8 cellular contexts compared by ENCODE assay signal in the genomic region with DNA sequence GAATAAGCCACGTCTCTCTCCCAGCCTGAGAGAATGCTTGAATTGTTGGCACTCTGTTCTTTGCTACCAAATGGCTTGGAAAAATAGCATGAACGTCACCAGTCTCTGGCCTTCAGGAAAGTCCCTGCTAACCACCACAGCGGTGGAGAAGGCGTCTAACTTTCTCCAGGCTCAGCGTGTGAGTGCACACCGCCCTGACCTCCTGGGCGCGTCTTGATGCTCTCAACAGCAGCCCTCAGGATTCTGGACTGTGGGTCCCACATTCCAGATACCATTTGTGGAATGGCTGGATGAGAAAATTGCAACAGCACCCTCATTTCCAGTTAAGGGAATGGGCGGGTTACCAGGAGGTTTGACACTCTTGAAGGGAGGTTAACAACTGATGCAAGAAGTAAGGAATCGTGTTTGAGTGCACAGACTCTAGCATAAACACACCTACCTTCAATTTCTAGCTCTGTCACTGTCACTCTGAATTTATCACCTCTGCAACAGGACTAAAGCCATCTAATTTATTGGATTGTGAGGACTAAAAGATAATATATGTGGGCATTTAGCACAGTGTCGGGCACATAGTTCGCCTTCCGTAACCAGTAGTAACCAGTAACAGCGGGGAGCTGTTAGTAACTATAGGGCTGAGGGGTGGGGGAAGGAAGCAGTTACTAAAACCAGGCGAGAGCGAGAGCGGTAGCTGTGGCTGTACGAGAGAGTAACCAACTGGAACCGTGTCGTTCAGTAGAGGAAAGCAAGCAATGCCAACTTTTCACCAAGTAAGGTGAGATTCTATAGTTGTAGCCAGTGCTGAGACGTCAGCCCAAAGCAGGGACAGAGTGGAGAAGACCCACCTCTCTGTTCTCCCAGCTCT. TPM values are rescaled to one million over a fixed set of nuclear protein-coding genes. Genes with fewer than 3 reads are reported as not detected.
DNase-seq lines count a peak whose midpoint lies in the region; ATAC-seq and TF ChIP-seq lines count a peak whose summit lies in the region.

No MANE protein-coding gene starts in this region.

- H3K36me3 ChIP-seq in endocrine pancreas (ENCODE audit: control insufficient read depth, insufficient read depth, low read length), result no peaks in the 10 kb centered on the region
- peaks cover 7% of the 10 kb centered on the region for H3K36me3 ChIP-seq in neuron (ENCODE audit: insufficient read depth, low read length)

- intact Hi-C loops in activated B cell treated with CpG ODN at 0.5 μM for 24 hours (cut with micrococcal nuclease), result loop anchor here (1.0 to 5.0 kb wide), 14 partner anchors 12 to 1911 kb away; partner anchors contain the start of genes AK3, CD274, CDC37L1 and ERMP1

- peak overlapping the region; percentile 100 for H3K27ac Mint-ChIP-seq in activated B cell treated with CpG ODN at 0.5 μM for 24 hours

- H3K4me3 Mint-ChIP-seq in activated B cell treated with CpG ODN at 0.5 μM for 24 hours, result peak overlapping the region; percentile 96

- POLR2A ChIA-PET in activated B cell treated with CpG ODN at 0.5 μM for 24 hours (lab: Charles Lee), result interaction anchor here (0.6 to 6.6 kb wide), 54 partner anchors 10 to 1911 kb away, joined by 3 to 238 read pairs (median 5); partner anchors contain the start of genes CD274, CDC37L1, INSL6 and JAK2

- DNase-seq in ACHN (peak; percentile 57), activated B cell treated with CpG ODN at 0.5 μM for 24 hours (peak; percentile 60), NCI-H187 treated with DMSO at 0.1 percent for 48 hours (lab: John Stamatoyannopoulos, UW) (no peak)
- no peak for DNase-seq in activated CD4-positive, CD25-positive, alpha-beta regulatory T cell (lab: John Stamatoyannopoulos, UW)

- peaks cover 61% of the 10 kb centered on the region for H3K4me1 Mint-ChIP-seq in activated B cell treated with CpG ODN at 0.5 μM for 24 hours

- H3K9me3 ChIP-seq in endocrine pancreas (ENCODE audit: control insufficient read depth, low read length) (no peaks in the 10 kb centered on the region), neuron (ENCODE audit: low read length) (peaks cover 3% of the 10 kb centered on the region)

- peak; percentile 54 for ATAC-seq in GM19035 (IDR thresholded peaks at IDR 0.05; ENCODE audit: unreplicated experiment)
- ATAC-seq in HG03175 (IDR thresholded peaks at IDR 0.05; ENCODE audit: unreplicated experiment), result peak; percentile 70
- ATAC-seq in activated B cell treated with CpG ODN at 0.5 μM for 24 hours (ENCODE audit: low read depth), result peak; percentile 66

- peaks cover 36% of the 10 kb centered on the region for H3K36me3 Mint-ChIP-seq in activated B cell treated with CpG ODN at 0.5 μM for 24 hours (ENCODE audit: low read depth)

- H2AFZ ChIP-seq in neuron (ENCODE audit: low read depth, low read length), result peak overlapping the region; percentile 79

- peak overlapping the region; percentile 15 for H3K9ac ChIP-seq in endocrine pancreas (ENCODE audit: control insufficient read depth, insufficient read depth, low read length)

- peak overlapping the region; percentile 64 for H3K4me3 ChIP-seq in endocrine pancreas (ENCODE audit: control insufficient read depth, insufficient read depth, low read length)
- peak overlapping the region; percentile 88 for H3K4me3 ChIP-seq in neuron (ENCODE audit: low read length)

- CTCF ChIA-PET in activated B cell treated with CpG ODN at 0.5 μM for 24 hours (lab: Charles Lee), result interaction anchor here (0.7 to 8.0 kb wide), 12 partner anchors 10 to 676 kb away, joined by 3 to 87 read pairs (median 4); partner anchors contain the start of genes CD274, INSL6, RCL1 and RIC1

- H3K27me3 ChIP-seq in endocrine pancreas (ENCODE audit: control insufficient read depth, insufficient read depth, low read length) (no peaks in the 10 kb centered on the region), neuron (ENCODE audit: insufficient read depth, low read length) (no peaks in the 10 kb centered on the region)

- TF ChIP-seq CTCF in activated B cell treated with CpG ODN at 0.5 μM for 24 hours (IDR thresholded peaks at IDR 0.05), result no peak

- H3K4me1 ChIP-seq in endocrine pancreas (ENCODE audit: control insufficient read depth, insufficient read depth, low read length) (no peaks in the 10 kb centered on the region), neuron (ENCODE audit: insufficient read depth, low read length) (peaks cover 6% of the 10 kb centered on the region)

- in situ Hi-C loops in ACHN (cut with HindIII; ENCODE audit: low pct_ligation_motif_present, low pct_unique_long_range_greater_than_20kb, low sequenced_read_pairs), result no loop called here

- no peaks in the 10 kb centered on the region for H3K9me3 Mint-ChIP-seq in activated B cell treated with CpG ODN at 0.5 μM for 24 hours

- no peaks in the 10 kb centered on the region for H3K27me3 Mint-ChIP-seq in activated B cell treated with CpG ODN at 0.5 μM for 24 hours

RNA-seq across cellular contexts. Expression of gene PLGRKT, which starts 0.8 kb away (rescaled TPM):
- 57.1 and 59.7 TPM in 2 replicates for total RNA-seq in activated B cell treated with CpG ODN at 0.5 μM for 24 hours

RNA-seq across cellular contexts. Expression of gene CD274, which starts 11.8 kb away (rescaled TPM):
- 47.4 and 48.9 TPM in 2 replicates for total RNA-seq in activated B cell treated with CpG ODN at 0.5 μM for 24 hours

Comparison
In these comparisons a context has a peak if more than half of its experiments do, and no peak if none do; other contexts are left out.
1. DNase-seq: peak in ACHN (single experiment) and activated B cell treated with CpG ODN at 0.5 μM for 24 hours (single experiment); none in NCI-H187 treated with DMSO at 0.1 percent for 48 hours (single experiment) and activated CD4-positive, CD25-positive, alpha-beta regulatory T cell (0 of 4).
2. Peak in every context shown above with its lines, with median percentiles within 50 percentile points of each other: ATAC-seq.